ENCODE assay signal across 2 cellular contexts in genomic region chr17:28953444-28954118, GRCh38.
TF ChIP-seq lines count a peak whose summit lies in the region.

No MANE protein-coding gene starts in this region.

TF ChIP-seq in GM12878, 131 proteins besides CTCF, POLR2A, EP300 and RAD21 (continues in another document):
- TF ChIP-seq, protein P1, sequence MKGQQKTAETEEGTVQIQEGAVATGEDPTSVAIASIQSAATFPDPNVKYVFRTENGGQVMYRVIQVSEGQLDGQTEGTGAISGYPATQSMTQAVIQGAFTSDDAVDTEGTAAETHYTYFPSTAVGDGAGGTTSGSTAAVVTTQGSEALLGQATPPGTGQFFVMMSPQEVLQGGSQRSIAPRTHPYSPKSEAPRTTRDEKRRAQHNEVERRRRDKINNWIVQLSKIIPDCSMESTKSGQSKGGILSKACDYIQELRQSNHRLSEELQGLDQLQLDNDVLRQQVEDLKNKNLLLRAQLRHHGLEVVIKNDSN (IDR thresholded peaks at IDR 0.05; ENCODE audit: borderline replicate concordance, extremely low read length, insufficient read depth, low read depth, low read length) = no peak
- TF ChIP-seq CBX3 (IDR thresholded peaks at IDR 0.05; ENCODE audit: borderline replicate concordance, low read depth) (no peak), GABPA (IDR thresholded peaks at IDR 0.05; ENCODE audit: low read depth) (no peak), WRNIP1 (IDR thresholded peaks at IDR 0.05; ENCODE audit: borderline replicate concordance, low read depth, low read length) (no peak), MTA2 (IDR thresholded peaks at IDR 0.05; ENCODE audit: low read depth) (no peak), NKRF (conservative IDR thresholded peaks at IDR 0.05) (no peak), ZZZ3 (IDR thresholded peaks at IDR 0.05; ENCODE audit: control insufficient read depth, insufficient read length, low read depth) (no peak), ZNF217 (IDR thresholded peaks at IDR 0.05) (no peak), RCOR1 (conservative IDR thresholded peaks at IDR 0.05; ENCODE audit: low read depth, low read length) (no peak), SMC3 (IDR thresholded peaks at IDR 0.05; ENCODE audit: borderline replicate concordance, low read length) (peak; percentile 64), ZBED1 (IDR thresholded peaks at IDR 0.05; ENCODE audit: borderline replicate concordance) (no peak), BRCA1 (IDR thresholded peaks at IDR 0.05; ENCODE audit: low read depth, low read length) (no peak), CREM (IDR thresholded peaks at IDR 0.05; ENCODE audit: low read depth) (no peak), ESRRA (IDR thresholded peaks at IDR 0.05; ENCODE audit: low read length) (no peak), ZNF207 (IDR thresholded peaks at IDR 0.05; ENCODE audit: borderline replicate concordance) (peak; percentile 70; the same call in 1 of the 2 replicates), LARP7 (IDR thresholded peaks at IDR 0.05) (0 out of 2 replicates have a peak, but pooled peaks have one; percentile 20)
- TF ChIP-seq, protein P2, sequence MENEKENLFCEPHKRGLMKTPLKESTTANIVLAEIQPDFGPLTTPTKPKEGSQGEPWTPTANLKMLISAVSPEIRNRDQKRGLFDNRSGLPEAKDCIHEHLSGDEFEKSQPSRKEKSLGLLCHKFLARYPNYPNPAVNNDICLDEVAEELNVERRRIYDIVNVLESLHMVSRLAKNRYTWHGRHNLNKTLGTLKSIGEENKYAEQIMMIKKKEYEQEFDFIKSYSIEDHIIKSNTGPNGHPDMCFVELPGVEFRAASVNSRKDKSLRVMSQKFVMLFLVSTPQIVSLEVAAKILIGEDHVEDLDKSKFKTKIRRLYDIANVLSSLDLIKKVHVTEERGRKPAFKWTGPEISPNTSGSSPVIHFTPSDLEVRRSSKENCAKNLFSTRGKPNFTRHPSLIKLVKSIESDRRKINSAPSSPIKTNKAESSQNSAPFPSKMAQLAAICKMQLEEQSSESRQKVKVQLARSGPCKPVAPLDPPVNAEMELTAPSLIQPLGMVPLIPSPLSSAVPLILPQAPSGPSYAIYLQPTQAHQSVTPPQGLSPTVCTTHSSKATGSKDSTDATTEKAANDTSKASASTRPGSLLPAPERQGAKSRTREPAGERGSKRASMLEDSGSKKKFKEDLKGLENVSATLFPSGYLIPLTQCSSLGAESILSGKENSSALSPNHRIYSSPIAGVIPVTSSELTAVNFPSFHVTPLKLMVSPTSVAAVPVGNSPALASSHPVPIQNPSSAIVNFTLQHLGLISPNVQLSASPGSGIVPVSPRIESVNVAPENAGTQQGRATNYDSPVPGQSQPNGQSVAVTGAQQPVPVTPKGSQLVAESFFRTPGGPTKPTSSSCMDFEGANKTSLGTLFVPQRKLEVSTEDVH (IDR thresholded peaks at IDR 0.05; ENCODE audit: low read depth, partially characterized antibody) = no peak
- TF ChIP-seq, protein P3, sequence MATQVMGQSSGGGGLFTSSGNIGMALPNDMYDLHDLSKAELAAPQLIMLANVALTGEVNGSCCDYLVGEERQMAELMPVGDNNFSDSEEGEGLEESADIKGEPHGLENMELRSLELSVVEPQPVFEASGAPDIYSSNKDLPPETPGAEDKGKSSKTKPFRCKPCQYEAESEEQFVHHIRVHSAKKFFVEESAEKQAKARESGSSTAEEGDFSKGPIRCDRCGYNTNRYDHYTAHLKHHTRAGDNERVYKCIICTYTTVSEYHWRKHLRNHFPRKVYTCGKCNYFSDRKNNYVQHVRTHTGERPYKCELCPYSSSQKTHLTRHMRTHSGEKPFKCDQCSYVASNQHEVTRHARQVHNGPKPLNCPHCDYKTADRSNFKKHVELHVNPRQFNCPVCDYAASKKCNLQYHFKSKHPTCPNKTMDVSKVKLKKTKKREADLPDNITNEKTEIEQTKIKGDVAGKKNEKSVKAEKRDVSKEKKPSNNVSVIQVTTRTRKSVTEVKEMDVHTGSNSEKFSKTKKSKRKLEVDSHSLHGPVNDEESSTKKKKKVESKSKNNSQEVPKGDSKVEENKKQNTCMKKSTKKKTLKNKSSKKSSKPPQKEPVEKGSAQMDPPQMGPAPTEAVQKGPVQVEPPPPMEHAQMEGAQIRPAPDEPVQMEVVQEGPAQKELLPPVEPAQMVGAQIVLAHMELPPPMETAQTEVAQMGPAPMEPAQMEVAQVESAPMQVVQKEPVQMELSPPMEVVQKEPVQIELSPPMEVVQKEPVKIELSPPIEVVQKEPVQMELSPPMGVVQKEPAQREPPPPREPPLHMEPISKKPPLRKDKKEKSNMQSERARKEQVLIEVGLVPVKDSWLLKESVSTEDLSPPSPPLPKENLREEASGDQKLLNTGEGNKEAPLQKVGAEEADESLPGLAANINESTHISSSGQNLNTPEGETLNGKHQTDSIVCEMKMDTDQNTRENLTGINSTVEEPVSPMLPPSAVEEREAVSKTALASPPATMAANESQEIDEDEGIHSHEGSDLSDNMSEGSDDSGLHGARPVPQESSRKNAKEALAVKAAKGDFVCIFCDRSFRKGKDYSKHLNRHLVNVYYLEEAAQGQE (IDR thresholded peaks at IDR 0.05; ENCODE audit: low read depth, low read length) = peak; percentile 72
- TF ChIP-seq, protein P4, sequence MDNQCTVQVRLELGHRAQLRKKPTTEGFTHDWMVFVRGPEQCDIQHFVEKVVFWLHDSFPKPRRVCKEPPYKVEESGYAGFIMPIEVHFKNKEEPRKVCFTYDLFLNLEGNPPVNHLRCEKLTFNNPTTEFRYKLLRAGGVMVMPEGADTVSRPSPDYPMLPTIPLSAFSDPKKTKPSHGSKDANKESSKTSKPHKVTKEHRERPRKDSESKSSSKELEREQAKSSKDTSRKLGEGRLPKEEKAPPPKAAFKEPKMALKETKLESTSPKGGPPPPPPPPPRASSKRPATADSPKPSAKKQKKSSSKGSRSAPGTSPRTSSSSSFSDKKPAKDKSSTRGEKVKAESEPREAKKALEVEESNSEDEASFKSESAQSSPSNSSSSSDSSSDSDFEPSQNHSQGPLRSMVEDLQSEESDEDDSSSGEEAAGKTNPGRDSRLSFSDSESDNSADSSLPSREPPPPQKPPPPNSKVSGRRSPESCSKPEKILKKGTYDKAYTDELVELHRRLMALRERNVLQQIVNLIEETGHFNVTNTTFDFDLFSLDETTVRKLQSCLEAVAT (IDR thresholded peaks at IDR 0.05) = no peak

TF ChIP-seq in liver, 16 proteins besides CTCF, POLR2A, EP300 and RAD21:
- no peak for TF ChIP-seq SP1 (IDR thresholded peaks at IDR 0.05)
- TF ChIP-seq, protein P3 (IDR thresholded peaks at IDR 0.05) = no peak
- no peak for TF ChIP-seq YY1 (IDR thresholded peaks at IDR 0.05)
- TF ChIP-seq, protein P5, sequence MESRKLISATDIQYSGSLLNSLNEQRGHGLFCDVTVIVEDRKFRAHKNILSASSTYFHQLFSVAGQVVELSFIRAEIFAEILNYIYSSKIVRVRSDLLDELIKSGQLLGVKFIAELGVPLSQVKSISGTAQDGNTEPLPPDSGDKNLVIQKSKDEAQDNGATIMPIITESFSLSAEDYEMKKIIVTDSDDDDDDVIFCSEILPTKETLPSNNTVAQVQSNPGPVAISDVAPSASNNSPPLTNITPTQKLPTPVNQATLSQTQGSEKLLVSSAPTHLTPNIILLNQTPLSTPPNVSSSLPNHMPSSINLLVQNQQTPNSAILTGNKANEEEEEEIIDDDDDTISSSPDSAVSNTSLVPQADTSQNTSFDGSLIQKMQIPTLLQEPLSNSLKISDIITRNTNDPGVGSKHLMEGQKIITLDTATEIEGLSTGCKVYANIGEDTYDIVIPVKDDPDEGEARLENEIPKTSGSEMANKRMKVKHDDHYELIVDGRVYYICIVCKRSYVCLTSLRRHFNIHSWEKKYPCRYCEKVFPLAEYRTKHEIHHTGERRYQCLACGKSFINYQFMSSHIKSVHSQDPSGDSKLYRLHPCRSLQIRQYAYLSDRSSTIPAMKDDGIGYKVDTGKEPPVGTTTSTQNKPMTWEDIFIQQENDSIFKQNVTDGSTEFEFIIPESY (IDR thresholded peaks at IDR 0.05) = no peak
- TF ChIP-seq HNF4A (conservative IDR thresholded peaks at IDR 0.05) = no peak
- no peak for TF ChIP-seq GABPA (IDR thresholded peaks at IDR 0.05 in 1 of 2, conservative IDR thresholded peaks at IDR 0.05 in 1 of 2)
- TF ChIP-seq FOXA2 (IDR thresholded peaks at IDR 0.05) = no peak
- TF ChIP-seq MAX (IDR thresholded peaks at IDR 0.05) = no peak
- no peak for TF ChIP-seq EGR1 (IDR thresholded peaks at IDR 0.05; ENCODE audit: low read depth in 2 of 2)
- TF ChIP-seq JUND (IDR thresholded peaks at IDR 0.05) = no peak
- no peak for TF ChIP-seq NR2F2 (IDR thresholded peaks at IDR 0.05)
- TF ChIP-seq TAF1 (conservative IDR thresholded peaks at IDR 0.05) = no peak
- no peak for TF ChIP-seq FOXA1 (IDR thresholded peaks at IDR 0.05)
- no peak for TF ChIP-seq ATF3 (IDR thresholded peaks at IDR 0.05)
- TF ChIP-seq RXRA (IDR thresholded peaks at IDR 0.05) = no peak
- no peak for TF ChIP-seq HNF4G (IDR thresholded peaks at IDR 0.05)
